In the genomic region with DNA sequence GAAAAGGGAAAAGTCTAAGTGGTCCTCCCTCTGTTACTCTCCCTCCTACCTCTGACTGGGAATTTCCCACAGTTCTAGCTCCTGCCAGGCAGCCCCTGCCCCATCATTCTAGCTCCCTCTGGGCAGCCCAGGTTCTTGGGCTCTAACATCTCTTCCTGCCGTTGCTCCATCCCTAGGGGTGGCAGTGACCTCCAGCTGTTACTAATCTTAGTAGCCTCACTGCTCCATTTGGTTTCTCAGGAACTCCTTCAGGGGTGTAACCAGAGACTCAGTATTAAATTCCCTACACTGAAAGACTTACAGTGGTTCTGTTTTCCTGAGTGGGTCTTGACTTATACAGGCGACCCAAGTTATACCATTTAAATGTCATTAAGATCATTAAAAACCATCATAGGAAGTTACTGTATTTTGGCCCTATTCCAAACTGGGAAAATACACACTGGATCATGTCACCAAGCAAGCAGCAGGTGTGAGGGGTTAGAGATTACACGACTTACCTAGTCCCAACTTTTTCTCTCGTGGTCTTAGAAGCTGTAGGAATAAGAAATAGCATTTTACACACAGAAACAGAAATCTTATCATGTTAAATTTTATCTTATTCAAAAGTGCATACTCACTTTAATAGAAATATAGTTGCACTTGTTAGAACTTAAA, we compare ENCODE assay signal across 27 cellular contexts.
"Had no signal": no experiment of that assay in that cellular context is flagged by ENCODE, and none has a peak within 500 bp of the region (broad histone marks: within the 10 kb centered on the region; RNA-seq: fewer than 3 reads in every experiment).

No MANE protein-coding gene starts in this region.

- H3K27me3 ChIP-seq: adrenal gland had no signal

- FAIRE-seq: K562 had no signal

- H3K27ac Mint-ChIP-seq: activated CD4-positive, alpha-beta memory T cell treated with anti-CD3 and anti-CD28 coated beads for 36 hours; activated CD4-positive, alpha-beta T cell treated with anti-CD3 and anti-CD28 coated beads, Interleukin-2, amount 10 ng/mL, durations not matched to agents 7 days and 5 days; activated naive CD4-positive, alpha-beta T cell treated with anti-CD3 and anti-CD28 coated beads for 36 hours; activated naive CD8-positive, alpha-beta T cell treated with anti-CD3 and anti-CD28 coated beads for 36 hours; activated T-helper 1 cell treated with anti-CD3 and anti-CD28 coated beads, Interleukin-12 subunit alpha, Interleukin-12 subunit beta, Interleukin-2, Interleukin-4 antibody, amounts not matched to agents 30 ng/mL and 10 ng/mL and 1 ng/mL, durations not matched to agents 14 hours and 24 hours and 36 hours; T-cell had no signal

- H3K9me3 Mint-ChIP-seq: activated CD4-positive, alpha-beta memory T cell treated with anti-CD3 and anti-CD28 coated beads for 36 hours; activated CD4-positive, alpha-beta T cell treated with anti-CD3 and anti-CD28 coated beads, Interleukin-2, amount 10 ng/mL, durations not matched to agents 7 days and 5 days; activated naive CD4-positive, alpha-beta T cell treated with anti-CD3 and anti-CD28 coated beads for 36 hours; activated naive CD8-positive, alpha-beta T cell treated with anti-CD3 and anti-CD28 coated beads for 36 hours; activated T-helper 1 cell treated with anti-CD3 and anti-CD28 coated beads, Interleukin-12 subunit alpha, Interleukin-12 subunit beta, Interleukin-2, Interleukin-4 antibody, amounts not matched to agents 30 ng/mL and 10 ng/mL and 1 ng/mL, durations not matched to agents 14 hours and 24 hours and 36 hours; T-cell had no signal

- DNase-seq: activated CD4-positive, alpha-beta memory T cell treated with anti-CD3 and anti-CD28 coated beads for 36 hours; activated CD4-positive, alpha-beta T cell treated with anti-CD3 and anti-CD28 coated beads, Interleukin-2, amount 10 ng/mL, durations not matched to agents 7 days and 5 days; activated CD4-positive, CD25-positive, alpha-beta regulatory T cell; activated CD8-positive, alpha-beta memory T cell treated with anti-CD3 and anti-CD28 coated beads, Interleukin-2, amount 50 U/mL, for 4 hours; activated effector memory CD4-positive, alpha-beta T cell treated with anti-CD3 and anti-CD28 coated beads, Interleukin-2, amount 50 U/mL, for 16 hours; activated naive CD4-positive, alpha-beta T cell treated with anti-CD3 and anti-CD28 coated beads for 36 hours; activated naive CD8-positive, alpha-beta T cell treated with anti-CD3 and anti-CD28 coated beads for 36 hours; anterior cingulate cortex; cerebellar nuclear complex; Karpas-422; MM.1S; NCI-H1105; NCI-H1436; NCI-H1694 treated with DMSO at 0.1 percent for 48 hours; NCI-H2081 treated with DMSO at 0.1 percent for 48 hours; NCI-H2171 treated with DMSO at 0.1 percent for 48 hours; NCI-H226; NCI-H526; NCI-H82; RPMI8226; T-cell had no signal

- H3K27me3 Mint-ChIP-seq: activated CD4-positive, alpha-beta memory T cell treated with anti-CD3 and anti-CD28 coated beads for 36 hours; activated CD4-positive, alpha-beta T cell treated with anti-CD3 and anti-CD28 coated beads, Interleukin-2, amount 10 ng/mL, durations not matched to agents 7 days and 5 days; activated naive CD8-positive, alpha-beta T cell treated with anti-CD3 and anti-CD28 coated beads for 36 hours; T-cell had no signal

- H3K9me3 ChIP-seq: adrenal gland had no signal

- H3K27ac ChIP-seq: SK-N-MC, VCaP had no signal

- ATAC-seq: K562, Right ventricle myocardium inferior, T-cell had no signal

- H3K4me3 Mint-ChIP-seq: activated CD4-positive, alpha-beta memory T cell treated with anti-CD3 and anti-CD28 coated beads for 36 hours; activated CD4-positive, alpha-beta T cell treated with anti-CD3 and anti-CD28 coated beads, Interleukin-2, amount 10 ng/mL, durations not matched to agents 7 days and 5 days; activated naive CD4-positive, alpha-beta T cell treated with anti-CD3 and anti-CD28 coated beads for 36 hours; activated naive CD8-positive, alpha-beta T cell treated with anti-CD3 and anti-CD28 coated beads for 36 hours; activated T-helper 1 cell treated with anti-CD3 and anti-CD28 coated beads, Interleukin-12 subunit alpha, Interleukin-12 subunit beta, Interleukin-2, Interleukin-4 antibody, amounts not matched to agents 30 ng/mL and 10 ng/mL and 1 ng/mL, durations not matched to agents 14 hours and 24 hours and 36 hours; T-cell had no signal

- H3K4me3 ChIP-seq: adrenal gland, K562, SK-N-MC had no signal
